In the genomic region with DNA sequence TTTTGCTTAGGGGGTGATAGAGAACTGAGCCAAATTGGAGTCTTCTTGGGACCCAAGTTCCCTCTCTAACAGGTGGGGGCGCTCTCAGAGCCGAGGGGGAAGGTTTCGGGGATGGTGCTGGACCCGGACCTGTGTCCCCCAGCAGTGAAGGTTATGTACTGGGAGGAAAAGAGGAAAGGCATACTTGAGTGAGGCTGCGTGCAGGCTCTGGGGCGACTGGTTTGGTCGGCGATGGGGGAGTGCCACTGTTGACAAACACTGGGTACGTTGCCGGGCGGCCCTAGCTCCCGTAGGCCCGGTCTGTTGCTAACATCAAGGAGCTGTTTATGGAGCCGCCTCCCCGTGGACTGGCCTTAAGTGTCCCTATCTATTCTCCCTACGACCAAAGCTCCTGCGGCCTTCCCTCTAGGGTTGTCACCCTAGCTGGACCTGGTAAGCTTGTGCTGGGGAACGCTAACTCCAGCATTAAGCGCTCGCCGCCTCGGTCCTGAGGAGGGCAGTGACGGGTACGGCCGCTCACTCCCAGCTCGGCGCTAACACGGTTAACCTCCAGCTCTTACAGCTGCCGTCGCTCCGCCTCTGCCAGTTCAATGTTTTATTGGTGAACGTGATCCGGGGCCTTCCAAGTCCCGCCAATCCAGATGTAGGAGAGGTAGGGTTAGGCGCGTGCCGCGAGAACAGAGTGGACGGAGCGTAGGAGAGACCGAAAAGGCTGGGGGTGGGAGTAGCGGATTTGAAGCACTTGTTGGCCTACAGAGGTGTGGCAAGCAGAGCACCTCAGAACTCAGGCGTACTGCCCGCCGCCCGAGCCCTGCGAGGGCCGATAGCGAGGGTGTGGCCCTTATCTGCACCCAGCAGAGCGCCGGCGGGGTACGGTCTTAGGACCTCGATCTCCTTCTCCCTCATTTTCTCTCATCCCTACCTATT, we compare ENCODE assay signal across 8 cellular contexts. TPM values are rescaled to one million over a fixed set of nuclear protein-coding genes. Genes with fewer than 3 reads are reported as not detected.
DNase-seq lines count a peak whose midpoint lies in the region; ATAC-seq lines count a peak whose summit lies in the region.

TSS of gene PPOX (plus strand) at position 685 of the 927 bp plus-strand sequence. CDS start 422 bp downstream, outside the sequence.

- DNase-seq in COLO829 (ENCODE audit: low spot score) (peak; percentile 96), HS-5 (ENCODE audit: low read depth) (peak; percentile 93), NK-92 (lab: John Stamatoyannopoulos, UW; ENCODE audit: unreplicated experiment) (peak; percentile 66), lung microvascular endothelial cell (ENCODE audit: low read depth in 2 of 2) (peak; percentile 99)
- peak; percentile 82 to 83 for DNase-seq in activated CD8-positive, alpha-beta memory T cell treated with anti-CD3 and anti-CD28 coated beads for 1 hour (ENCODE audit: extremely low read depth in 1 of 2, low read depth in 1 of 2)
- DNase-seq in effector CD8-positive, alpha-beta T cell (lab: John Stamatoyannopoulos, UW), result peak; percentile 84
- DNase-seq in stimulated activated CD4-positive, alpha-beta T cell treated with anti-CD3 and anti-CD28 coated beads, TNF-alpha, amount 100 ng/mL, for 48 hours (ENCODE audit: low read depth in 3 of 3), result peak; percentile 86 to 91 (median 89)

- peak; percentile 94 for ATAC-seq in GM19468 (IDR thresholded peaks at IDR 0.05; ENCODE audit: extremely low read depth, unreplicated experiment)

RNA-seq across cellular contexts. Expression of gene PPOX, which starts in this region (rescaled TPM):
- total RNA-seq in lung microvascular endothelial cell, result 13.3 and 16.1 TPM in 2 replicates

Comparison
In these comparisons a context has a peak if more than half of its experiments do, and no peak if none do; other contexts are left out.
1. Peak in every context shown above with its lines: DNase-seq and ATAC-seq.